Comparison of ENCODE assay signal across 13 cellular contexts in genomic region chr11:64765841-64766682, GRCh38. TPM values are rescaled to one million over a fixed set of nuclear protein-coding genes. Genes with fewer than 3 reads are reported as not detected.
A peak's percentile ranks its signal among the peaks of the same experiment; 100 is the strongest.
DNase-seq lines count a peak whose midpoint lies in the region; ATAC-seq lines count a peak whose summit lies in the region.
"Had no signal": no experiment of that assay in that cellular context is flagged by ENCODE, and none has a peak within 500 bp of the region (broad histone marks: within the 10 kb centered on the region; RNA-seq: fewer than 3 reads in every experiment).

No MANE protein-coding gene starts in this region.

- no peak overlapping the region for H3K27ac Mint-ChIP-seq in activated T-helper 17 cell treated with anti-CD3 and anti-CD28 coated beads, Interleukin-2, amount 50 U/mL, for 72 hours

- H3K36me3 ChIP-seq in mesodermal cell (ENCODE audit: control insufficient read depth, insufficient read depth, low read length): peaks cover 89% of the 10 kb centered on the region

- WGBS in mesodermal cell (ENCODE audit: insufficient coverage in 2 of 2), 2 experiments: 96 to 99% methylated on average over 14 to 28 of the region's 42 CpGs

- peak overlapping the region; percentile 29 for H3K27ac ChIP-seq in mesodermal cell (ENCODE audit: low read depth, low read length, severe bottlenecking)
- H3K27ac ChIP-seq: C4-2B had no signal

- H3K4me3 Mint-ChIP-seq in activated T-helper 17 cell treated with anti-CD3 and anti-CD28 coated beads, Interleukin-2, amount 50 U/mL, for 72 hours: peak overlapping the region; percentile 61

- no peak for ATAC-seq in activated T-helper 17 cell treated with anti-CD3 and anti-CD28 coated beads, Interleukin-2, amount 50 U/mL, for 72 hours (replicated peaks)
- ATAC-seq in GM21528 (IDR thresholded peaks at IDR 0.05; ENCODE audit: low FRiP score, unreplicated experiment): no peak
- no peak for ATAC-seq in HG02840 (IDR thresholded peaks at IDR 0.05; ENCODE audit: low FRiP score, unreplicated experiment)

- H3K4me3 ChIP-seq in mesodermal cell (ENCODE audit: extremely low read depth, insufficient read depth, low read length, poor library complexity, severe bottlenecking): no peak overlapping the region

- H3K27me3 Mint-ChIP-seq in activated T-helper 17 cell treated with anti-CD3 and anti-CD28 coated beads, Interleukin-2, amount 50 U/mL, for 72 hours: no peaks in the 10 kb centered on the region

- H3K9me3 ChIP-seq in mesodermal cell (ENCODE audit: control insufficient read depth, low read length): no peaks in the 10 kb centered on the region

- peaks cover 96% of the 10 kb centered on the region for H3K36me3 Mint-ChIP-seq in activated T-helper 17 cell treated with anti-CD3 and anti-CD28 coated beads, Interleukin-2, amount 50 U/mL, for 72 hours (ENCODE audit: low read depth)

- H3K9me3 Mint-ChIP-seq in activated T-helper 17 cell treated with anti-CD3 and anti-CD28 coated beads, Interleukin-2, amount 50 U/mL, for 72 hours: no peaks in the 10 kb centered on the region

- peak; percentile 26 for DNase-seq in stimulated activated CD4-positive, alpha-beta T cell treated with anti-CD3 and anti-CD28 coated beads, Interleukin-15, amount 100 ng/mL, for 24 hours
- DNase-seq in stimulated activated CD4-positive, alpha-beta T cell treated with anti-CD3 and anti-CD28 coated beads, Interleukin-4, amount 100 ng/mL, for 4 hours: no peak
- DNase-seq in DMS153 treated with DMSO at 0.1 percent for 48 hours (lab: John Stamatoyannopoulos, UW; ENCODE audit: unreplicated experiment) (no peak), NCI-H2107 treated with DMSO at 0.1 percent for 48 hours (lab: John Stamatoyannopoulos, UW; ENCODE audit: unreplicated experiment) (no peak)
- DNase-seq: dermis blood vessel endothelial cell, foreskin fibroblast, MM.1S, NCI-H2227 treated with DMSO at 0.1 percent for 48 hours had no signal

- peaks cover 53% of the 10 kb centered on the region for H3K4me1 Mint-ChIP-seq in activated T-helper 17 cell treated with anti-CD3 and anti-CD28 coated beads, Interleukin-2, amount 50 U/mL, for 72 hours

- H3K4me1 ChIP-seq in mesodermal cell (ENCODE audit: control insufficient read depth, insufficient read depth, low read length, poor library complexity, severe bottlenecking): peaks cover 41% of the 10 kb centered on the region

RNA-seq across cellular contexts. Expression of gene PYGM, which starts 6.3 kb away (rescaled TPM):
- total RNA-seq in activated T-helper 17 cell treated with anti-CD3 and anti-CD28 coated beads, Interleukin-2, amount 50 U/mL, for 72 hours: 1 to 10 TPM; 4.0 to 4.7 TPM
- 1.4 TPM for polyA plus RNA-seq in mesodermal cell (2013, experiment 1 of 2)
- polyA plus RNA-seq in mesodermal cell (2013, experiment 2 of 2): 1.3 TPM

RNA-seq across cellular contexts. Expression of gene SF1, which starts 12.3 kb away (rescaled TPM):
- total RNA-seq in activated T-helper 17 cell treated with anti-CD3 and anti-CD28 coated beads, Interleukin-2, amount 50 U/mL, for 72 hours: 100 to 1,000 TPM; 316 to 397 TPM
- polyA plus RNA-seq in mesodermal cell (2013, experiment 1 of 2): 142 TPM
- 144 TPM for polyA plus RNA-seq in mesodermal cell (2013, experiment 2 of 2)

RNA-seq across cellular contexts. Expression of gene RASGRP2, which starts 22.1 kb away (rescaled TPM):
- total RNA-seq in activated T-helper 17 cell treated with anti-CD3 and anti-CD28 coated beads, Interleukin-2, amount 50 U/mL, for 72 hours: 10 to 100 TPM; 11.0 to 21.6 TPM
- polyA plus RNA-seq in mesodermal cell (2013, experiment 1 of 2): 18.7 TPM
- polyA plus RNA-seq in mesodermal cell (2013, experiment 2 of 2): 14.0 TPM

RNA-seq across cellular contexts. Expression of gene MAP4K2, which starts 37.0 kb away (rescaled TPM):
- 10 to 100 TPM; 65.9 to 82.5 TPM for total RNA-seq in activated T-helper 17 cell treated with anti-CD3 and anti-CD28 coated beads, Interleukin-2, amount 50 U/mL, for 72 hours
- polyA plus RNA-seq in mesodermal cell (2013, experiment 1 of 2): 43.9 TPM
- 33.9 TPM for polyA plus RNA-seq in mesodermal cell (2013, experiment 2 of 2)

RNA-seq across cellular contexts. Expression of gene NRXN2, which starts 43.1 kb away (rescaled TPM):
- 1 to 10 TPM in 1 of 2 donors, under 1 TPM in 1; 0.11 to 1.2 TPM for total RNA-seq in activated T-helper 17 cell treated with anti-CD3 and anti-CD28 coated beads, Interleukin-2, amount 50 U/mL, for 72 hours
- 9.7 TPM for polyA plus RNA-seq in mesodermal cell (2013, experiment 1 of 2)
- polyA plus RNA-seq in mesodermal cell (2013, experiment 2 of 2): 5.8 TPM
- total RNA-seq: dermis blood vessel endothelial cell had no signal
